In the genomic region with DNA sequence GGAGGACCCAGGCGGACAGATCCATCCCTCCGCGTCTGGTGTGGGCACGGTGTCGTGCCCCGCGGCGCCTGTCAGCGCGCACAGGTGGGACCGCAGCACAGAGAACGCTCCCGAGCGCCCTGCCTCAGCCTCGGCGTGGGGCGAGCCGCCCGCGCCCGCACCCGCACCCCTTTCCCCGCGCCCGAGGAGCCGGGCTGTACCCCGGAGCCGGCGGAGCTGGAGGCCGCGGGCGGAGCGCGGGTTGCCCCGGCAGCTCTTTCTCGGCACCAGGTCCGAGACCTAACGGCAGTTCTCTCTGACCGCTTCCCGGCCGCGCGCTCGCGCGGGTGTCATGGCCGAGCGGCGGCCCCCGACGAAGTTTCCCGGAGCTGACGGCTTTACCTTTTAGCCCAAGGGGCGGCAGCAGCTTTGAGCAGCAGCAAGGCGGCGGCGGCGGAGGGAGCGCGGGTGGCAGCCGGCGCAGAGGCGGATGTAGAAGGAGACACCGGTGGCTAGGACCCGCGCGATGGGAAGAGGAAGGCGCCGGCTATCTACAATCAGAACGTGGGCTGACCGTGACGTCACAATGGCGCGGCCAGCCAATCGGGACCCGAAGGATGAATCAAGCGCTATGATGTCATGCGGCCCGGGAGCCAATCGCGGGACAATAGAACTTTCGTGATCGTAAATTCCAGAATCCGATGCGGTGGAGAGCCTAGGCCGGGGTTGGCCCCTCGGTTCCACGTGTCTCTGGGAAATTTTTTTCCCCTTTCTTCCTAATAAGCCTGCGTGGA, we compare ENCODE assay signal across 8 cellular contexts. TPM values are rescaled to one million over a fixed set of nuclear protein-coding genes. Genes with fewer than 3 reads are reported as not detected.
A peak's percentile ranks its signal among the peaks of the same experiment; 100 is the strongest.
DNase-seq lines count a peak whose midpoint lies in the region; ATAC-seq and TF ChIP-seq lines count a peak whose summit lies in the region.

A gene with protein sequence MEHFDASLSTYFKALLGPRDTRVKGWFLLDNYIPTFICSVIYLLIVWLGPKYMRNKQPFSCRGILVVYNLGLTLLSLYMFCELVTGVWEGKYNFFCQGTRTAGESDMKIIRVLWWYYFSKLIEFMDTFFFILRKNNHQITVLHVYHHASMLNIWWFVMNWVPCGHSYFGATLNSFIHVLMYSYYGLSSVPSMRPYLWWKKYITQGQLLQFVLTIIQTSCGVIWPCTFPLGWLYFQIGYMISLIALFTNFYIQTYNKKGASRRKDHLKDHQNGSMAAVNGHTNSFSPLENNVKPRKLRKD (minus strand): TSS at position 515 of the 773 bp plus-strand sequence. CDS start 53,251 bp downstream, outside the sequence.

- no peaks in the 10 kb centered on the region for H3K9me3 ChIP-seq in thymus (ENCODE audit: control insufficient read depth)

- H3K36me3 ChIP-seq in thymus (ENCODE audit: control insufficient read depth, insufficient read depth): no peaks in the 10 kb centered on the region

- H3K4me3 Mint-ChIP-seq in HFFc6 (peak within 1 kb of the TSS; percentile 95), osteocyte (ENCODE audit: unreplicated experiment) (peak within 1 kb of the TSS; percentile 87)
- H3K4me3 Mint-ChIP-seq in activated naive CD4-positive, alpha-beta T cell treated with anti-CD3 and anti-CD28 coated beads, Interleukin-2, amount 50 U/mL, for 24 hours: peak within 1 kb of the TSS; percentile 95

- TF ChIP-seq CTCF in HFFc6 (IDR thresholded peaks at IDR 0.05): no peak
- TF ChIP-seq CTCF in osteocyte (IDR thresholded peaks at IDR 0.05): no peak

- H3K4me3 ChIP-seq in thymus (ENCODE audit: low read length): peak within 1 kb of the TSS; percentile 93

- H3K27me3 Mint-ChIP-seq in HFFc6 (ENCODE audit: insufficient read depth) (peaks cover 6% of the 10 kb centered on the region), osteocyte (ENCODE audit: unreplicated experiment) (peaks cover 11% of the 10 kb centered on the region)
- no peaks in the 10 kb centered on the region for H3K27me3 Mint-ChIP-seq in activated naive CD4-positive, alpha-beta T cell treated with anti-CD3 and anti-CD28 coated beads, Interleukin-2, amount 50 U/mL, for 24 hours

- H3K36me3 Mint-ChIP-seq in HFFc6 (ENCODE audit: low read depth) (peaks cover 9% of the 10 kb centered on the region; the same call in 1 of the 2 replicates), osteocyte (ENCODE audit: unreplicated experiment) (peaks cover 3% of the 10 kb centered on the region)
- peaks cover 8% of the 10 kb centered on the region for H3K36me3 Mint-ChIP-seq in activated naive CD4-positive, alpha-beta T cell treated with anti-CD3 and anti-CD28 coated beads, Interleukin-2, amount 50 U/mL, for 24 hours

- H3K27ac Mint-ChIP-seq in HFFc6 (peak within 1 kb of the TSS; percentile 97), osteocyte (ENCODE audit: unreplicated experiment) (peak within 1 kb of the TSS; percentile 98)
- H3K27ac Mint-ChIP-seq in activated naive CD4-positive, alpha-beta T cell treated with anti-CD3 and anti-CD28 coated beads, Interleukin-2, amount 50 U/mL, for 24 hours: peak within 1 kb of the TSS; percentile 93

- peaks cover 16% of the 10 kb centered on the region for H3K4me1 ChIP-seq in thymus (ENCODE audit: control insufficient read depth, insufficient read depth, low read length)

- H3K4me1 Mint-ChIP-seq in HFFc6 (ENCODE audit: low read depth) (peaks cover 34% of the 10 kb centered on the region), osteocyte (ENCODE audit: unreplicated experiment) (peaks cover 22% of the 10 kb centered on the region)
- H3K4me1 Mint-ChIP-seq in activated naive CD4-positive, alpha-beta T cell treated with anti-CD3 and anti-CD28 coated beads, Interleukin-2, amount 50 U/mL, for 24 hours: peaks cover 44% of the 10 kb centered on the region

- no peaks in the 10 kb centered on the region for H3K9me3 Mint-ChIP-seq in HFFc6
- H3K9me3 Mint-ChIP-seq in activated naive CD4-positive, alpha-beta T cell treated with anti-CD3 and anti-CD28 coated beads, Interleukin-2, amount 50 U/mL, for 24 hours: no peaks in the 10 kb centered on the region
- H3K9me3 Mint-ChIP-seq in osteocyte (ENCODE audit: unreplicated experiment): no peaks in the 10 kb centered on the region

- H3K27me3 ChIP-seq in thymus (ENCODE audit: control insufficient read depth, insufficient read depth): no peaks in the 10 kb centered on the region

- WGBS in thymus: under 1% methylated on average over 89 of the region's 89 CpGs

- H3K27ac ChIP-seq in thymus (ENCODE audit: low read depth): peak within 1 kb of the TSS; percentile 97

- ATAC-seq in SK-N-SH treated with all-trans-retinoic acid at 6 μM for 48 hours: peak; percentile 85

- DNase-seq in GM03348 (ENCODE audit: low spot score) (peak; percentile 95), HFFc6 (peak; percentile 98), NCI-H1048 (lab: John Stamatoyannopoulos, UW) (peak; percentile 89), glomerular endothelial cell (ENCODE audit: extremely low read depth, low read depth, low spot score) (peak; percentile 87), osteocyte (ENCODE audit: extremely low spot score, unreplicated experiment) (peak; percentile 98)

TF ChIP-seq in SK-N-SH treated with all-trans-retinoic acid at 6 μM for 48 hours, 23 proteins besides CTCF, POLR2A, EP300 and RAD21:
- TF ChIP-seq ESRRG (CRISPR knock-in tag; IDR thresholded peaks at IDR 0.05): no peak
- TF ChIP-seq, protein P1, sequence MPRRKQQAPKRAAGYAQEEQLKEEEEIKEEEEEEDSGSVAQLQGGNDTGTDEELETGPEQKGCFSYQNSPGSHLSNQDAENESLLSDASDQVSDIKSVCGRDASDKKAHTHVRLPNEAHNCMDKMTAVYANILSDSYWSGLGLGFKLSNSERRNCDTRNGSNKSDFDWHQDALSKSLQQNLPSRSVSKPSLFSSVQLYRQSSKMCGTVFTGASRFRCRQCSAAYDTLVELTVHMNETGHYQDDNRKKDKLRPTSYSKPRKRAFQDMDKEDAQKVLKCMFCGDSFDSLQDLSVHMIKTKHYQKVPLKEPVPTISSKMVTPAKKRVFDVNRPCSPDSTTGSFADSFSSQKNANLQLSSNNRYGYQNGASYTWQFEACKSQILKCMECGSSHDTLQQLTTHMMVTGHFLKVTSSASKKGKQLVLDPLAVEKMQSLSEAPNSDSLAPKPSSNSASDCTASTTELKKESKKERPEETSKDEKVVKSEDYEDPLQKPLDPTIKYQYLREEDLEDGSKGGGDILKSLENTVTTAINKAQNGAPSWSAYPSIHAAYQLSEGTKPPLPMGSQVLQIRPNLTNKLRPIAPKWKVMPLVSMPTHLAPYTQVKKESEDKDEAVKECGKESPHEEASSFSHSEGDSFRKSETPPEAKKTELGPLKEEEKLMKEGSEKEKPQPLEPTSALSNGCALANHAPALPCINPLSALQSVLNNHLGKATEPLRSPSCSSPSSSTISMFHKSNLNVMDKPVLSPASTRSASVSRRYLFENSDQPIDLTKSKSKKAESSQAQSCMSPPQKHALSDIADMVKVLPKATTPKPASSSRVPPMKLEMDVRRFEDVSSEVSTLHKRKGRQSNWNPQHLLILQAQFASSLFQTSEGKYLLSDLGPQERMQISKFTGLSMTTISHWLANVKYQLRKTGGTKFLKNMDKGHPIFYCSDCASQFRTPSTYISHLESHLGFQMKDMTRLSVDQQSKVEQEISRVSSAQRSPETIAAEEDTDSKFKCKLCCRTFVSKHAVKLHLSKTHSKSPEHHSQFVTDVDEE (CRISPR knock-in tag; IDR thresholded peaks at IDR 0.05): peak; percentile 67; the same call in 1 of the 2 replicates
- TF ChIP-seq SNAI2 (CRISPR knock-in tag; IDR thresholded peaks at IDR 0.05): peak; percentile 9; the same call in 1 of the 2 replicates
TF ChIP-seq in SK-N-SH treated with all-trans-retinoic acid at 6 μM for 48 hours: peak in this region for 2.

RNA-seq across cellular contexts. Expression of the gene that starts here (rescaled TPM):
- 100 to 1,000 TPM in 2 of 6 experiments, 10 to 100 TPM in 4; 82.0 to 104 (median 89.1) TPM for total RNA-seq in HFFc6 (2021; fragmentation: NEBNext Ultra II Directional; extraction: Animal tissue kit (Norgen Biotek cat#: 25700))
- total RNA-seq in glomerular endothelial cell (86.6 and 109 TPM in 2 replicates), osteocyte (88.8 and 89.4 TPM in 2 replicates)
- 62.8 TPM for polyA plus RNA-seq in thymus

Comparison
In these comparisons a context has a peak if more than half of its experiments do, and no peak if none do; other contexts are left out.
1. Peak in every context shown above with its lines: DNase-seq, ATAC-seq, H3K4me3 ChIP-seq and H3K27ac ChIP-seq.